ENCODE assay signal across 9 cellular contexts in the genomic region with DNA sequence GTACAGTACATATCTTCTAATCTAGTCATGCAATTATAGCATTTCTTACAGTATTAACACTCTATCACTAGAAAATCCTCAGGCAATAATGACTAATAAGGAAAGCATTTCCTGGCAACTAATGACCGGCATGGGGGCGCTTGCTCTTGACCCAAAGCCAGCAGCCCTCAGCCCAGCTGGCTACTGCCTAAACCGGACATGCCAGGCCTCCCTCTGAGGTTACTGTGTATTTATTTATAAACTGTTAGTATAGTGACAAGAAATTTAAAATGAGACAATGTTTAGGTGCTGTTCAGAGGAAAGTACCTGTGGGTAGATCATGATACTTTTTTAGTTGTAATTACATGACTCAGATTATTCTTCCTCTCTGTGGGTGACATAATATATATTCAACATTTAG.
DNase-seq lines count a peak whose midpoint lies in the region; ATAC-seq and TF ChIP-seq lines count a peak whose summit lies in the region.
"Had no signal": no experiment of that assay in that cellular context is flagged by ENCODE, and none has a peak within 500 bp of the region (broad histone marks: within the 10 kb centered on the region; RNA-seq: fewer than 3 reads in every experiment).

No MANE protein-coding gene starts in this region.

- peaks cover 8% of the 10 kb centered on the region for H3K27me3 Mint-ChIP-seq in stimulated activated naive CD8-positive, alpha-beta T cell treated with anti-CD3 and anti-CD28 coated beads, Interleukin-15, amount 100 ng/mL, for 72 hours
- peaks cover 4% of the 10 kb centered on the region for H3K27me3 Mint-ChIP-seq in nephron progenitor cell (ENCODE audit: low read depth, poor library complexity)

- no peak overlapping the region for H3K9ac ChIP-seq in HUES6 (ENCODE audit: low read length)

- peak overlapping the region; percentile 58; the same call in 1 of the 2 replicates for H3K27ac ChIP-seq in HUES6 (ENCODE audit: low read depth, low read length)

- H3K36me3 ChIP-seq in HUES6 (ENCODE audit: control insufficient read depth, insufficient read depth, low read length) = no peaks in the 10 kb centered on the region

- peaks cover 17% of the 10 kb centered on the region for H3K4me1 Mint-ChIP-seq in stimulated activated naive CD8-positive, alpha-beta T cell treated with anti-CD3 and anti-CD28 coated beads, Interleukin-15, amount 100 ng/mL, for 72 hours
- H3K4me1 Mint-ChIP-seq in nephron progenitor cell = no peaks in the 10 kb centered on the region
- H3K4me1 Mint-ChIP-seq: IgD-negative memory B cell had no signal

- peak; percentile 76 for ATAC-seq in GM21717 (IDR thresholded peaks at IDR 0.05; ENCODE audit: unreplicated experiment)
- peak; percentile 86 for ATAC-seq in stimulated activated naive CD8-positive, alpha-beta T cell treated with anti-CD3 and anti-CD28 coated beads, Interleukin-15, amount 100 ng/mL, for 72 hours

- H3K27ac Mint-ChIP-seq in stimulated activated naive CD8-positive, alpha-beta T cell treated with anti-CD3 and anti-CD28 coated beads, Interleukin-15, amount 100 ng/mL, for 72 hours = no peak overlapping the region
- no peak overlapping the region for H3K27ac Mint-ChIP-seq in nephron progenitor cell
- H3K27ac Mint-ChIP-seq: IgD-negative memory B cell had no signal

- peaks cover 15% of the 10 kb centered on the region for H3K4me1 ChIP-seq in HUES6 (ENCODE audit: control insufficient read depth, insufficient read depth, low read length)

- H3K4me3 ChIP-seq in HUES6 (ENCODE audit: low read depth, low read length) = no peak overlapping the region
- H3K4me3 ChIP-seq in epithelial cell of esophagus (ENCODE audit: low read length) = no peak overlapping the region

- peaks cover 8 to 15% of the 10 kb centered on the region in 2 donors for H3K9me3 Mint-ChIP-seq in stimulated activated naive CD8-positive, alpha-beta T cell treated with anti-CD3 and anti-CD28 coated beads, Interleukin-15, amount 100 ng/mL, for 72 hours
- no peaks in the 10 kb centered on the region for H3K9me3 Mint-ChIP-seq in nephron progenitor cell
- H3K9me3 Mint-ChIP-seq: IgD-negative memory B cell had no signal

- no peaks in the 10 kb centered on the region for H3K36me3 Mint-ChIP-seq in nephron progenitor cell (ENCODE audit: low read depth)

- H3K27me3 ChIP-seq in HUES6 (ENCODE audit: control insufficient read depth, insufficient read depth, low read length) = no peaks in the 10 kb centered on the region

- TF ChIP-seq CTCF in epithelial cell of esophagus (IDR thresholded peaks at IDR 0.05; ENCODE audit: insufficient read depth, low read depth, low read length, missing control alignments) = no peak
- TF ChIP-seq CTCF in nephron progenitor cell (IDR thresholded peaks at IDR 0.05) = no peak

- H3K9me3 ChIP-seq in HUES6 (ENCODE audit: control insufficient read depth, insufficient read depth, low read depth, low read length) = no peaks in the 10 kb centered on the region

- peak; percentile 8 for DNase-seq in ELF-1 (ENCODE audit: low read depth, low spot score)
- peak; percentile 91 for DNase-seq in epithelial cell of esophagus (ENCODE audit: low read depth)
- DNase-seq in stimulated activated naive CD8-positive, alpha-beta T cell treated with anti-CD3 and anti-CD28 coated beads, Interleukin-15, amount 100 ng/mL, for 72 hours = peak in 1 of 2 donors; percentile 17
- DNase-seq in activated CD4-positive, alpha-beta T cell treated with anti-CD3 and anti-CD28 coated beads, Interleukin-2, amount 50 U/mL, for 4 hours = no peak
- DNase-seq in nephron progenitor cell = no peak
- DNase-seq in NCI-H510A (lab: John Stamatoyannopoulos, UW) = no peak

- H3K4me3 Mint-ChIP-seq in stimulated activated naive CD8-positive, alpha-beta T cell treated with anti-CD3 and anti-CD28 coated beads, Interleukin-15, amount 100 ng/mL, for 72 hours = peak overlapping the region in 1 of 2 donors; percentile 44
- no peak overlapping the region for H3K4me3 Mint-ChIP-seq in nephron progenitor cell
- H3K4me3 Mint-ChIP-seq: IgD-negative memory B cell had no signal

Comparison
In these comparisons a context has a peak if more than half of its experiments do, and no peak if none do; other contexts are left out.
1. DNase-seq: peak in ELF-1 (single experiment) and epithelial cell of esophagus (single experiment); none in activated CD4-positive, alpha-beta T cell treated with anti-CD3 and anti-CD28 coated beads, Interleukin-2, amount 50 U/mL, for 4 hours (0 of 2), nephron progenitor cell (single experiment) and NCI-H510A (single experiment).